15 cellular contexts compared by ENCODE assay signal in the genomic region with DNA sequence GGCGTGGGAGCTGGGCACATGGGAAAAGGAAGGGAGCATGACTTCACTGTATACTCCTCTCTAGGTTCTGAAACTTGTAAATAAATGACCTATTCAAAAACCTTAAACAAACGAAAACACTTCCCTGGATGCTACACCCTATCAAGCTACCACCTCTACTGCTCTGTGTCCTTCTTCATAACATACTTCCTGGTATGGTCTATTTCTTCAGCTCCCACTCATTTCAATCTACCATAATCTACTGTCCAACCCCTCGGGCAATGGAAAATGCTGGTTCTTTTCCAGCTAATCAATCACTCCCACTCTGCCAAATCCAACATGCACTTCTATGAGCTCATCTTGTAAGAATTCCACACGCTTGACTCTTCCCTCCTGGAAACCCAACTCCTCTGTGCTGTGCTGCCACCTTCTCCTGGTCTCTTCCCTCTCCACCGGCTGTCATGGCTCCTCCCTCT. TPM values are rescaled to one million over a fixed set of nuclear protein-coding genes. Genes with fewer than 3 reads are reported as not detected.
DNase-seq lines count a peak whose midpoint lies in the region; ATAC-seq, FAIRE-seq and TF ChIP-seq lines count a peak whose summit lies in the region.
"Had no signal": no experiment of that assay in that cellular context is flagged by ENCODE, and none has a peak within 500 bp of the region (broad histone marks: within the 10 kb centered on the region; RNA-seq: fewer than 3 reads in every experiment).

No MANE protein-coding gene starts in this region.

- intact Hi-C loops in pancreas (cut with DNase I), result no loop called here
- intact Hi-C loops in sciatic nerve (cut with DNase I), result no loop called here

- H3K4me3 ChIP-seq in fibroblast of pulmonary artery (replicated peaks; ENCODE audit: low read depth, low read length) (no peak overlapping the region), pancreas (no peak overlapping the region)
- H3K4me3 ChIP-seq: K562, sigmoid colon had no signal

- peak; percentile 94 for DNase-seq in EL
- peak; percentile 24 for DNase-seq in RCC 7860 (ENCODE audit: low spot score)
- DNase-seq in fibroblast of pulmonary artery (ENCODE audit: low read depth), result peak; percentile 48
- DNase-seq in pancreas, result no peak
- DNase-seq in sciatic nerve (ENCODE audit: low spot score), result no peak
- DNase-seq: activated naive CD8-positive, alpha-beta T cell treated with anti-CD3 and anti-CD28 coated beads for 36 hours; cortex of kidney; NCI-H526 treated with DMSO at 0.1 percent for 48 hours; SHP77; sigmoid colon had no signal

- TF ChIP-seq CTCF in fibroblast of pulmonary artery (IDR thresholded peaks at IDR 0.05; ENCODE audit: low read length, missing control alignments) (no peak), pancreas (IDR thresholded peaks at IDR 0.05) (no peak)

- H3K9me3 ChIP-seq in pancreas, result no peaks in the 10 kb centered on the region

- H3K36me3 ChIP-seq in pancreas, result peaks cover 0 to 39% (median 13%) of the 10 kb centered on the region in 3 donors

- H3K4me1 ChIP-seq in pancreas, result no peaks in the 10 kb centered on the region

- FAIRE-seq in RCC 7860 (lab: Jason Lieb, UNC) (no peak), pancreas (lab: Jason Lieb, UNC) (no peak)
- FAIRE-seq: frontal cortex, K562 had no signal

- H3K27ac ChIP-seq in pancreas, result peak overlapping the region in 2 of 4 donors; percentile 6 to 34
- H3K27ac ChIP-seq: sigmoid colon had no signal

- WGBS in pancreas, 2 donors, result 60 to 64% methylated on average over 5 of the region's 5 CpGs

- no peaks in the 10 kb centered on the region for H3K27me3 ChIP-seq in pancreas
- H3K27me3 ChIP-seq: sigmoid colon had no signal

- ATAC-seq in pancreas, result peak; percentile 48 to 78 (median 76)
- no peak for ATAC-seq in GM19455 (IDR thresholded peaks at IDR 0.05; ENCODE audit: unreplicated experiment)
- no peak for ATAC-seq in sciatic nerve
- ATAC-seq in HG03432 (IDR thresholded peaks at IDR 0.05; ENCODE audit: unreplicated experiment), result no peak
- ATAC-seq in activated CD4-positive, CD25-positive, alpha-beta regulatory T cell treated with anti-CD3 and anti-CD28 coated beads, Interleukin-2, amount 50 U/mL, for 24 hours, result no peak
- ATAC-seq: K562 had no signal

RNA-seq across cellular contexts. Expression of gene AMFR, which starts 42.4 kb away (rescaled TPM):
- 10 to 100 TPM; 43.9 to 64.2 (median 52.8) TPM for total RNA-seq in pancreas
- polyA plus RNA-seq in pancreas, result 10 to 100 TPM; 29.2 to 37.4 TPM
- 152 TPM for total RNA-seq in sciatic nerve

Comparison
In these comparisons a context has a peak if more than half of its experiments do, and no peak if none do; other contexts are left out.
1. DNase-seq: peak in EL (single experiment), RCC 7860 (single experiment) and fibroblast of pulmonary artery (single experiment); none in pancreas (0 of 6) and sciatic nerve (single experiment).
2. ATAC-seq: peak in pancreas (4 of 4); none in GM19455 (single experiment), sciatic nerve (single experiment), HG03432 (single experiment) and activated CD4-positive, CD25-positive, alpha-beta regulatory T cell treated with anti-CD3 and anti-CD28 coated beads, Interleukin-2, amount 50 U/mL, for 24 hours (0 of 2).